In genomic region chr11:11422291-11423128, GRCh38 we compare ENCODE assay signal across 17 cellular contexts.
DNase-seq lines count a peak whose midpoint lies in the region; ATAC-seq, FAIRE-seq and TF ChIP-seq lines count a peak whose summit lies in the region.
"Had no signal": no experiment of that assay in that cellular context is flagged by ENCODE, and none has a peak within 500 bp of the region (broad histone marks: within the 10 kb centered on the region; RNA-seq: fewer than 3 reads in every experiment).

No MANE protein-coding gene starts in this region.

- no peaks in the 10 kb centered on the region for H3K27me3 ChIP-seq in PC-3 (ENCODE audit: low read length)
- H3K27me3 ChIP-seq in keratinocyte (ENCODE audit: control insufficient read depth, extremely low read depth, insufficient read depth, low read length): no peaks in the 10 kb centered on the region
- no peaks in the 10 kb centered on the region for H3K27me3 ChIP-seq in SK-N-SH (ENCODE audit: insufficient read depth)
- H3K27me3 ChIP-seq in mesendoderm (ENCODE audit: insufficient read depth, low read length, poor library complexity): no peaks in the 10 kb centered on the region
- H3K27me3 ChIP-seq: adrenal gland, gastrocnemius medialis had no signal

- no peaks in the 10 kb centered on the region for H3F3A ChIP-seq in PC-3 (ENCODE audit: low read length, unreplicated experiment)
- no peaks in the 10 kb centered on the region for H3F3A ChIP-seq in SK-N-SH (replicated peaks; ENCODE audit: insufficient read depth)

- H2BK15ac ChIP-seq in mesendoderm (replicated peaks; ENCODE audit: low read depth): no peak overlapping the region

- H3K4me2 ChIP-seq in PC-3 (ENCODE audit: low read length) (no peak overlapping the region; the same call in 1 of the 2 replicates), keratinocyte (ENCODE audit: control insufficient read depth, extremely low read depth, insufficient read depth, low read depth, low read length) (no peak overlapping the region), SK-N-SH (no peak overlapping the region), mesendoderm (ENCODE audit: low read length) (no peak overlapping the region)

- no peak overlapping the region for H4K8ac ChIP-seq in mesendoderm (ENCODE audit: low read depth, low read length)

- no peak overlapping the region for H4K5ac ChIP-seq in mesendoderm (ENCODE audit: low read length)

- FAIRE-seq in keratinocyte (lab: Jason Lieb, UNC): peak; percentile 81
- FAIRE-seq: endometrium, G401.6 had no signal

- H3K23ac ChIP-seq in mesendoderm (ENCODE audit: low read length): no peak overlapping the region

- H3K9me1 ChIP-seq in keratinocyte (ENCODE audit: control insufficient read depth, extremely low read depth, insufficient read depth, low read length): peaks cover 5% of the 10 kb centered on the region

- BruUV-seq in PC-3 (replicated peaks; lab: Mats Ljungman, UMichigan): no TSS peak

- H3K79me2 ChIP-seq in PC-3 (ENCODE audit: low read length): no peaks in the 10 kb centered on the region
- no peaks in the 10 kb centered on the region for H3K79me2 ChIP-seq in keratinocyte (ENCODE audit: control insufficient read depth, insufficient read depth, low read length)
- no peaks in the 10 kb centered on the region for H3K79me2 ChIP-seq in SK-N-SH (ENCODE audit: insufficient read depth)
- H3K79me2 ChIP-seq in mesendoderm (ENCODE audit: control insufficient read depth, insufficient read depth, low read length): no peaks in the 10 kb centered on the region

- CTCF ChIA-PET in PC-3 (lab: Charles Lee): interaction anchor here (0.6 kb wide), 1 partner anchor 1028 kb away, joined by 3 read pairs; no protein-coding TSS in a partner anchor
- CTCF ChIA-PET in SK-N-SH (lab: Yijun Ruan, JAX): no interaction called here

- H3K9me3 ChIP-seq in PC-3 (ENCODE audit: low read length): no peaks in the 10 kb centered on the region
- H3K9me3 ChIP-seq in keratinocyte (ENCODE audit: control insufficient read depth, low read depth, low read length): no peaks in the 10 kb centered on the region
- H3K9me3 ChIP-seq in SK-N-SH: no peaks in the 10 kb centered on the region
- H3K9me3 ChIP-seq: adrenal gland, gastrocnemius medialis had no signal

- H3K27ac ChIP-seq in PC-3 (ENCODE audit: low read length) (no peak overlapping the region), keratinocyte (ENCODE audit: control insufficient read depth, insufficient read depth, low read length) (no peak overlapping the region), SK-N-SH (ENCODE audit: low read depth in 2 of 2, low read length in 1 of 2) (no peak overlapping the region), mesendoderm (ENCODE audit: low read depth, low read length) (no peak overlapping the region)
- H3K27ac ChIP-seq: adrenal gland, gastrocnemius medialis, SK-N-MC had no signal

- TF ChIP-seq CTCF in PC-3 (conservative IDR thresholded peaks at IDR 0.05; ENCODE audit: low read depth, low read length) (no peak), keratinocyte (optimal IDR thresholded peaks at IDR 0.05 in 1 of 3, IDR thresholded peaks at IDR 0.05 in 1 of 3, conservative IDR thresholded peaks at IDR 0.05 in 1 of 3; ENCODE audit: extremely low read depth in 1 of 3, insufficient read depth in 2 of 3, low read length in 3 of 3) (no peak), SK-N-SH (IDR thresholded peaks at IDR 0.05) (no peak)

- H2AFZ ChIP-seq in PC-3 (ENCODE audit: low read length) (no peak overlapping the region), keratinocyte (ENCODE audit: control insufficient read depth, low read length) (no peak overlapping the region), SK-N-SH (ENCODE audit: low read depth) (no peak overlapping the region)

- dilution Hi-C loops in keratinocyte (cut with MboI; ENCODE audit: extremely low pct_ligation_motif_present, low sequenced_read_pairs): no loop called here

- ATAC-seq in PC-3: peak; percentile 48
- ATAC-seq in left ventricle myocardium superior: no peak
- no peak for ATAC-seq in GM19023 (IDR thresholded peaks at IDR 0.05; ENCODE audit: unreplicated experiment)
- ATAC-seq: gastrocnemius medialis, right cardiac atrium had no signal

- H3K4me1 ChIP-seq in PC-3 (ENCODE audit: insufficient read depth, low read length): peaks cover 22% of the 10 kb centered on the region
- peaks cover 37% of the 10 kb centered on the region for H3K4me1 ChIP-seq in keratinocyte (ENCODE audit: control insufficient read depth, extremely low read depth, insufficient read depth, low read length)
- peaks cover 0 to 21% of the 10 kb centered on the region in 2 experiments; a peak in 1 of 4 replicates for H3K4me1 ChIP-seq in SK-N-SH (ENCODE audit: control insufficient read depth in 1 of 2, insufficient read depth in 2 of 2, low read depth in 1 of 2, low read length in 1 of 2)
- no peaks in the 10 kb centered on the region for H3K4me1 ChIP-seq in mesendoderm (ENCODE audit: control insufficient read depth, low read depth, low read length)

- no peak overlapping the region for H3K18ac ChIP-seq in mesendoderm (ENCODE audit: low read length)

- no peak for TF ChIP-seq RAD21 in SK-N-SH (IDR thresholded peaks at IDR 0.05; ENCODE audit: low read length)

- H3K4me3 ChIP-seq in PC-3 (ENCODE audit: low read length) (no peak overlapping the region), keratinocyte (ENCODE audit: control insufficient read depth in 2 of 3, extremely low read depth in 1 of 3, insufficient read depth in 2 of 3, low read depth in 1 of 3, low read length in 3 of 3) (no peak overlapping the region), SK-N-SH (ENCODE audit: low read depth in 2 of 2, low read length in 1 of 2) (no peak overlapping the region), mesendoderm (ENCODE audit: low read length) (no peak overlapping the region)
- H3K4me3 ChIP-seq: adrenal gland, gastrocnemius medialis, SK-N-MC had no signal

- H3K79me1 ChIP-seq in mesendoderm (ENCODE audit: low read length): no peaks in the 10 kb centered on the region

- intact Hi-C loops in PC-3 (cut with micrococcal nuclease) (no loop called here), left ventricle myocardium superior (cut with micrococcal nuclease) (no loop called here)

- no peak for TF ChIP-seq EP300 in SK-N-SH (IDR thresholded peaks at IDR 0.05; ENCODE audit: borderline replicate concordance in 1 of 2, low read depth in 1 of 2, low read length in 1 of 2)

- POLR2A ChIA-PET in PC-3 (lab: Charles Lee; ENCODE audit: unreplicated experiment) (no interaction called here), SK-N-SH (lab: Yijun Ruan, JAX) (no interaction called here)

- H2AK5ac ChIP-seq in mesendoderm (ENCODE audit: low read length): no peak overlapping the region

- H3K9me2 ChIP-seq in PC-3 (replicated peaks; ENCODE audit: low read length) (no peaks in the 10 kb centered on the region), SK-N-SH (no peaks in the 10 kb centered on the region)

- peak; percentile 5 for DNase-seq in COLO668 (lab: John Stamatoyannopoulos, UW; ENCODE audit: unreplicated experiment)
- peak; percentile 48 for DNase-seq in HPDE6-E6E7 (ENCODE audit: extremely low spot score)
- DNase-seq in PC-3: peak; percentile 38
- no peak for DNase-seq in keratinocyte (ENCODE audit: low read depth, low spot score)
- no peak for DNase-seq in left ventricle myocardium superior
- DNase-seq in SK-N-SH: no peak
- DNase-seq in mesendoderm: no peak
- DNase-seq: adrenal gland; CD8-positive, alpha-beta memory T cell; gastrocnemius medialis; OCI-M1; right cardiac atrium; stimulated activated CD4-positive, alpha-beta T cell treated with anti-CD3 and anti-CD28 coated beads, Interleukin-2, amount 100 ng/mL, for 24 hours had no signal

- no peak overlapping the region for H2BK5ac ChIP-seq in mesendoderm (ENCODE audit: low read length)

- WGBS in SK-N-SH (ENCODE audit: low lambda C conversion rate): 62% methylated on average over 5 of the region's 5 CpGs
- no CpG with 5 or more reads among the region's 5 CpGs for WGBS in mesendoderm (ENCODE audit: extremely low coverage, insufficient coverage, low lambda C conversion rate)

- no peak overlapping the region for H3K4ac ChIP-seq in mesendoderm (ENCODE audit: low read depth, low read length)

- H3K9ac ChIP-seq in PC-3 (ENCODE audit: low read length): no peak overlapping the region
- H3K9ac ChIP-seq in keratinocyte (ENCODE audit: control insufficient read depth, extremely low read depth, insufficient read depth, low read length): no peak overlapping the region
- no peak overlapping the region for H3K9ac ChIP-seq in SK-N-SH
- H3K9ac ChIP-seq in mesendoderm (ENCODE audit: low read length): no peak overlapping the region

- H2BK120ac ChIP-seq in mesendoderm (ENCODE audit: low read depth, low read length): no peak overlapping the region

- H4K20me1 ChIP-seq in PC-3 (ENCODE audit: low read length) (no peaks in the 10 kb centered on the region), keratinocyte (ENCODE audit: control insufficient read depth, extremely low read depth, insufficient read depth, low read length) (peaks cover 9% of the 10 kb centered on the region), SK-N-SH (ENCODE audit: insufficient read depth) (no peaks in the 10 kb centered on the region)

- H3K56ac ChIP-seq in mesendoderm (ENCODE audit: low read length): no peak overlapping the region

- H3K36me3 ChIP-seq in PC-3 (ENCODE audit: low read depth, low read length): no peaks in the 10 kb centered on the region
- H3K36me3 ChIP-seq in keratinocyte (ENCODE audit: control insufficient read depth in 2 of 2, extremely low read depth in 1 of 2, insufficient read depth in 2 of 2, low read length in 2 of 2): peaks cover 0 to 11% of the 10 kb centered on the region in 2 experiments
- no peaks in the 10 kb centered on the region for H3K36me3 ChIP-seq in SK-N-SH (replicated peaks in 1 of 2; ENCODE audit: control insufficient read depth in 1 of 2, insufficient read depth in 2 of 2, low read length in 1 of 2)
- H3K36me3 ChIP-seq in mesendoderm (ENCODE audit: control insufficient read depth, insufficient read depth, low read length): no peaks in the 10 kb centered on the region
- H3K36me3 ChIP-seq: adrenal gland, gastrocnemius medialis had no signal

TF ChIP-seq in SK-N-SH, 30 proteins besides CTCF, POLR2A, EP300 and RAD21 (continues in another document):
- TF ChIP-seq ZBTB33 (IDR thresholded peaks at IDR 0.05; ENCODE audit: borderline replicate concordance, low read depth) (no peak), SIN3A (IDR thresholded peaks at IDR 0.05; ENCODE audit: borderline replicate concordance, low read depth, low read length) (no peak), GATA2 (CRISPR knock-in tag; IDR thresholded peaks at IDR 0.05) (no peak)

Comparison
In these comparisons a context has a peak if more than half of its experiments do, and no peak if none do; other contexts are left out.
1. DNase-seq: peak in COLO668 (single experiment), HPDE6-E6E7 (single experiment) and PC-3 (single experiment); none in keratinocyte (single experiment), left ventricle myocardium superior (single experiment), SK-N-SH (single experiment) and mesendoderm (single experiment).